Comparison of ENCODE assay signal across 16 cellular contexts in genomic region chr2:197383825-197384224, GRCh38. TPM values are rescaled to one million over a fixed set of nuclear protein-coding genes. Genes with fewer than 3 reads are reported as not detected.
DNase-seq lines count a peak whose midpoint lies in the region; ATAC-seq, FAIRE-seq and TF ChIP-seq lines count a peak whose summit lies in the region.
"Had no signal": no experiment of that assay in that cellular context is flagged by ENCODE, and none has a peak within 500 bp of the region (broad histone marks: within the 10 kb centered on the region; RNA-seq: fewer than 3 reads in every experiment).

No MANE protein-coding gene starts in this region.

- CTCF ChIA-PET in HepG2 (lab: Yijun Ruan, JAX; ENCODE audit: low intra/inter-chr PET ratio, low total read pairs), result no interaction called here

- TF ChIP-seq POLR2A in HepG2 (IDR thresholded peaks at IDR 0.05; ENCODE audit: insufficient read depth in 1 of 2, low read depth in 2 of 2, low read length in 2 of 2) (no peak), right lobe of liver (IDR thresholded peaks at IDR 0.05) (no peak)

- no TSS peak for BruUV-seq in HepG2 (replicated peaks; lab: Mats Ljungman, UMichigan)

- H3K4me2 ChIP-seq in HepG2 (ENCODE audit: low read depth, low read length), result no peak overlapping the region
- H3K4me2 ChIP-seq: BLaER1 treated with 17β-estradiol and CSF1 and Interleukin-3, amounts not matched to agents 10 nM and 100 nM; SK-N-SH had no signal

- no peaks in the 10 kb centered on the region for H4K20me1 ChIP-seq in HepG2 (ENCODE audit: insufficient read depth, low read length)

- no peak overlapping the region for H3K27ac ChIP-seq in HepG2 (ENCODE audit: extremely low read length, insufficient read depth, low read length)
- no peak overlapping the region for H3K27ac ChIP-seq in right lobe of liver
- H3K27ac ChIP-seq: BLaER1 treated with 17β-estradiol and CSF1 and Interleukin-3, amounts not matched to agents 10 nM and 100 nM; GM23248 had no signal

- in situ Hi-C loops in HepG2 (cut with HindIII; ENCODE audit: extremely low pct_ligation_motif_present, low pct_unique_long_range_greater_than_20kb), result loop anchor here (5.0 to 25.0 kb wide), 3 partner anchors 197 to 622 kb away; no protein-coding TSS in a partner anchor

- no peak overlapping the region for H3K4me3 ChIP-seq in HepG2 (replicated peaks in 1 of 3; ENCODE audit: insufficient read depth in 1 of 3, low read depth in 2 of 3, low read length in 3 of 3)
- no peak overlapping the region for H3K4me3 ChIP-seq in right lobe of liver
- H3K4me3 ChIP-seq: BLaER1 treated with 17β-estradiol and CSF1 and Interleukin-3, amounts not matched to agents 10 nM and 100 nM; GM23248 had no signal

- ATAC-seq in HepG2 (peak; percentile 57), right lobe of liver (no peak), HG02623 (IDR thresholded peaks at IDR 0.05; ENCODE audit: unreplicated experiment) (no peak)

- TF ChIP-seq RAD21 in HepG2 (CRISPR knock-in tag; IDR thresholded peaks at IDR 0.05), result no peak

- H3K27me3 ChIP-seq in HepG2 (ENCODE audit: control insufficient read depth in 1 of 2, insufficient read depth in 2 of 2, low read length in 2 of 2), result peaks cover 0 to 11% of the 10 kb centered on the region in 2 experiments; a peak in 1 of 5 replicates
- no peaks in the 10 kb centered on the region for H3K27me3 ChIP-seq in right lobe of liver
- H3K27me3 ChIP-seq: BLaER1 treated with 17β-estradiol and CSF1 and Interleukin-3, amounts not matched to agents 10 nM and 100 nM had no signal

- peak; percentile 60 for TF ChIP-seq CTCF in HepG2 (CRISPR knock-in tag; IDR thresholded peaks at IDR 0.05)
- TF ChIP-seq CTCF in right lobe of liver (IDR thresholded peaks at IDR 0.05), result no peak

- DNase-seq in HepG2 (ENCODE audit: low spot score) (no peak), right lobe of liver (no peak), RPMI7951 (ENCODE audit: low read depth) (peak; percentile 13), dermis blood vessel endothelial cell (peak; percentile 9), NCI-H524 (lab: John Stamatoyannopoulos, UW) (no peak), HT-29 (ENCODE audit: low spot score) (no peak), head of caudate nucleus (no peak)
- DNase-seq: GM23248, NCI-H1105 treated with DMSO at 0.1 percent for 48 hours, NCI-H1694 treated with DMSO at 0.1 percent for 48 hours, NCI-H748 treated with DMSO at 0.1 percent for 48 hours, Right ventricle myocardium superior, SK-N-SH had no signal

- POLR2A ChIA-PET in HepG2 (lab: Yijun Ruan, JAX), result no interaction called here

- H3K9me3 ChIP-seq in HepG2 (ENCODE audit: low read length), result no peaks in the 10 kb centered on the region
- no peaks in the 10 kb centered on the region for H3K9me3 ChIP-seq in right lobe of liver
- H3K9me3 ChIP-seq: BLaER1 treated with 17β-estradiol and CSF1 and Interleukin-3, amounts not matched to agents 10 nM and 100 nM; SK-N-SH had no signal

- FAIRE-seq in HepG2 (lab: Jason Lieb, UNC), result no peak
- FAIRE-seq: GM19239 had no signal

- intact Hi-C loops in HepG2 (cut with micrococcal nuclease; ENCODE audit: unreplicated experiment) (no loop called here), right lobe of liver (cut with DNase I) (no loop called here), head of caudate nucleus (cut with DNase I) (no loop called here)

- 7% methylated on average over 4 of the region's 4 CpGs for WGBS in HepG2 (ENCODE audit: low lambda C conversion rate)
- WGBS in right lobe of liver (ENCODE audit: insufficient coverage, low coverage, low lambda C conversion rate, missing lambda C conversion rate), result 56% methylated on average over 3 of the region's 4 CpGs

- no peak overlapping the region for H3K9ac ChIP-seq in HepG2 (ENCODE audit: insufficient read depth, low read depth, low read length)
- H3K9ac ChIP-seq: BLaER1 treated with 17β-estradiol and CSF1 and Interleukin-3, amounts not matched to agents 10 nM and 100 nM; GM23248; SK-N-SH had no signal

- TF ChIP-seq EP300 in HepG2 (IDR thresholded peaks at IDR 0.05; ENCODE audit: low read depth in 2 of 2, low read length in 2 of 2) (no peak), HepG2 (CRISPR knock-in tag; IDR thresholded peaks at IDR 0.05; ENCODE audit: borderline replicate concordance) (no peak)

- H3K36me3 ChIP-seq in HepG2 (replicated peaks in 1 of 2; ENCODE audit: control insufficient read depth in 1 of 2, insufficient read depth in 2 of 2, low read length in 2 of 2) (no peaks in the 10 kb centered on the region), right lobe of liver (no peaks in the 10 kb centered on the region)

- 0 out of 2 replicates have a peak, but pooled peaks cover 2% of the 10 kb centered on the region for H3K4me1 ChIP-seq in HepG2 (ENCODE audit: insufficient read depth, low read length)
- H3K4me1 ChIP-seq in right lobe of liver, result no peaks in the 10 kb centered on the region

- no peak overlapping the region for H2AFZ ChIP-seq in HepG2 (ENCODE audit: low read length)
- H2AFZ ChIP-seq: GM23248 had no signal

- H3K79me2 ChIP-seq in HepG2 (ENCODE audit: insufficient read depth, low read length), result no peaks in the 10 kb centered on the region

TF ChIP-seq in HepG2, 621 proteins besides CTCF, POLR2A, EP300 and RAD21:
- TF ChIP-seq ARID2 (CRISPR knock-in tag; IDR thresholded peaks at IDR 0.05; ENCODE audit: borderline replicate concordance) (no peak), SMC3 (IDR thresholded peaks at IDR 0.05; ENCODE audit: low read length) (0 out of 2 replicates have a peak, but pooled peaks have one; percentile 17), MAFK (conservative IDR thresholded peaks at IDR 0.05 in 1 of 2, IDR thresholded peaks at IDR 0.05 in 1 of 2; ENCODE audit: low read length in 2 of 2) (0 out of 4 replicates have a peak, but pooled peaks of 1 of the 2 experiments have one; percentile 7), ZUFSP (CRISPR knock-in tag; IDR thresholded peaks at IDR 0.05; ENCODE audit: borderline replicate concordance) (no peak), AKAP8 (CRISPR knock-in tag; IDR thresholded peaks at IDR 0.05) (no peak), KDM6A (CRISPR knock-in tag; IDR thresholded peaks at IDR 0.05; ENCODE audit: low read depth) (no peak), STAG1 (CRISPR knock-in tag; IDR thresholded peaks at IDR 0.05) (peak; percentile 56), ZBTB26 (CRISPR knock-in tag; IDR thresholded peaks at IDR 0.05; ENCODE audit: borderline replicate concordance) (no peak), ZFP36 (IDR thresholded peaks at IDR 0.05; ENCODE audit: borderline replicate concordance, low read depth, low read length, partially characterized antibody) (no peak), HNRNPUL1 (IDR thresholded peaks at IDR 0.05; ENCODE audit: low read depth, low read length) (no peak), GTF2F1 (IDR thresholded peaks at IDR 0.05; ENCODE audit: low read length) (no peak)

RNA-seq across cellular contexts. Expression of gene SF3B1, which starts 51.0 kb away (rescaled TPM):
- total RNA-seq in HepG2 (2016; rRNA removed; fragmentation: Illumina TruSeq; extraction: Trizol) (387 and 499 TPM in 2 replicates), right lobe of liver (100 to 1,000 TPM in 3 of 6 experiments, 10 to 100 TPM in 3; 74.6 to 113 (median 100) TPM), dermis blood vessel endothelial cell (219 and 353 TPM in 2 replicates)
- total RNA-seq in HepG2 (2016; cell fraction: cytosol; rRNA removed; fragmentation: Illumina TruSeq; extraction: Trizol; ENCODE audit: low read depth), result 16.2 and 16.5 TPM in 2 replicates
- total RNA-seq in HepG2 (2016; cell fraction: insoluble cytoplasmic fraction; rRNA removed; fragmentation: Illumina TruSeq; extraction: Trizol), result 367 and 489 TPM in 2 replicates
- total RNA-seq in HepG2 (2016; cell fraction: membrane; rRNA removed; fragmentation: Illumina TruSeq; extraction: Trizol), result 49.3 and 53.4 TPM in 2 replicates
- total RNA-seq in HepG2 (2016; cell fraction: nucleus; rRNA removed; fragmentation: Illumina TruSeq; extraction: Trizol), result 418 and 502 TPM in 2 replicates
- polyA plus RNA-seq in HepG2 (2011; rRNA removed), result 677 and 750 TPM in 2 replicates
- 115 and 183 TPM in 2 replicates for polyA plus RNA-seq in HepG2 (2011; cell fraction: cytosol; rRNA removed)
- 1,965 and 2,535 TPM in 2 replicates for polyA plus RNA-seq in HepG2 (2011; cell fraction: nucleus; rRNA removed)
- polyA plus RNA-seq in HepG2 (2012), result 375 and 468 TPM in 2 replicates
- polyA plus RNA-seq in HepG2 (2016; cell fraction: cytosol; fragmentation: Illumina TruSeq; extraction: Trizol; ENCODE audit: low read depth), result 9.7 and 15.8 TPM in 2 replicates
- polyA plus RNA-seq in HepG2 (2016; cell fraction: insoluble cytoplasmic fraction; fragmentation: Illumina TruSeq; extraction: Trizol; ENCODE audit: low read depth), result 424 and 448 TPM in 2 replicates
- polyA plus RNA-seq in HepG2 (2016; cell fraction: membrane; fragmentation: Illumina TruSeq; extraction: Trizol; ENCODE audit: low read depth), result 27.7 and 44.3 TPM in 2 replicates
- 790 and 818 TPM in 2 replicates for polyA plus RNA-seq in HepG2 (2016; cell fraction: nucleus; fragmentation: Illumina TruSeq; extraction: Trizol; ENCODE audit: insufficient read depth, low read depth)
- polyA minus RNA-seq in HepG2 (2011; rRNA and poly(A)+ RNA removed; ENCODE audit: low replicate concordance), result 198 and 376 TPM in 2 replicates
- polyA minus RNA-seq in HepG2 (2011; cell fraction: cytosol; rRNA and poly(A)+ RNA removed), result 123 TPM in 2 replicates
- 1,412 and 1,821 TPM in 2 replicates for polyA minus RNA-seq in HepG2 (2011; cell fraction: nucleus; rRNA and poly(A)+ RNA removed)
- 236 and 294 TPM in 2 replicates for total RNA-seq in RPMI7951 (2014; rRNA removed; shearing (Covaris generic))
- 92.5 and 95.8 TPM in 2 replicates for total RNA-seq in HT-29 (2014; rRNA removed; shearing (Covaris generic))

Comparison
In these comparisons a context has a peak if more than half of its experiments do, and no peak if none do; other contexts are left out.
1. DNase-seq: peak in RPMI7951 (single experiment) and dermis blood vessel endothelial cell (single experiment); none in HepG2 (single experiment), right lobe of liver (0 of 3), NCI-H524 (0 of 2), HT-29 (single experiment) and head of caudate nucleus (0 of 42).